Comparison of ENCODE assay signal across 29 cellular contexts in genomic region chr1:214393086-214393485, GRCh38.
"Had no signal": no experiment of that assay in that cellular context is flagged by ENCODE, and none has a peak within 500 bp of the region (broad histone marks: within the 10 kb centered on the region; RNA-seq: fewer than 3 reads in every experiment).

No MANE protein-coding gene starts in this region.

- H3K9me3 Mint-ChIP-seq: activated T-cell treated with anti-CD3 and anti-CD28 coated beads, Interleukin-2, amount 50 U/mL, for 4 hours had no signal

- H3K36me3 Mint-ChIP-seq: activated naive CD8-positive, alpha-beta T cell had no signal

- ATAC-seq: activated CD8-positive, alpha-beta T cell treated with anti-CD3 and anti-CD28 coated beads, Interleukin-2, amount 10 ng/mL, durations not matched to agents 7 days and 5 days; activated T-cell treated with anti-CD3 and anti-CD28 coated beads, Interleukin-2, amount 50 U/mL, for 4 hours had no signal

- H3K4me1 ChIP-seq: SJCRH30 had no signal

- H3K9me3 ChIP-seq: MG63, SJCRH30, SK-N-SH had no signal

- DNase-seq: activated CD4-positive, alpha-beta T cell treated with anti-CD3 and anti-CD28 coated beads for 48 hours; activated CD4-positive, alpha-beta T cell treated with anti-CD3 and anti-CD28 coated beads, Interleukin-2, amount 50 U/mL, for 4 hours; activated CD4-positive, CD25-positive, alpha-beta regulatory T cell treated with anti-CD3 and anti-CD28 coated beads, Interleukin-2, amount 50 U/mL, for 72 hours; activated CD8-positive, alpha-beta T cell treated with anti-CD3 and anti-CD28 coated beads, Interleukin-2, amount 10 ng/mL, durations not matched to agents 7 days and 5 days; activated effector memory CD4-positive, alpha-beta T cell treated with anti-CD3 and anti-CD28 coated beads, Interleukin-2, amount 50 U/mL, for 16 hours; activated naive CD4-positive, alpha-beta T cell treated with Interleukin-2 at 50 U/mL for 16 hours; activated T-cell treated with anti-CD3 and anti-CD28 coated beads, Interleukin-2, amount 50 U/mL, for 4 hours; brain microvascular endothelial cell; cerebellar nuclear complex; MG63; MV-4-11; NCI-H1092 treated with DMSO at 0.1 percent for 48 hours; NCI-H1436; NCI-H1694 treated with DMSO at 0.1 percent for 48 hours; NCI-H2029 treated with DMSO at 0.1 percent for 48 hours; NCI-H345; NCI-H510A; NCI-H526 treated with DMSO at 0.1 percent for 48 hours; NCI-H82; NK-92 treated with Interleukin-12 subunit alpha and Interleukin-12 subunit beta, amount 100 ng/mL, for 24 hours; OCI-M1; Right ventricle myocardium superior; RPMI8226; SJCRH30; SK-N-SH; SW 1271 had no signal

- H3K27ac ChIP-seq: KMS-11, SJCRH30 had no signal

- H3K27me3 ChIP-seq: brain microvascular endothelial cell, MG63, SJCRH30 had no signal

- H3K4me3 Mint-ChIP-seq: activated CD8-positive, alpha-beta T cell treated with anti-CD3 and anti-CD28 coated beads, Interleukin-2, amount 10 ng/mL, durations not matched to agents 7 days and 5 days; activated naive CD8-positive, alpha-beta T cell; activated T-cell treated with anti-CD3 and anti-CD28 coated beads, Interleukin-2, amount 50 U/mL, for 4 hours; T-helper 2 cell treated with Interferon-gamma antibody and Interleukin-4, amounts not matched to agents 5 μg/mL and 100 μg/mL, for 36 hours had no signal

- H3K27me3 Mint-ChIP-seq: activated naive CD8-positive, alpha-beta T cell had no signal

- H3K4me3 ChIP-seq: MG63, SJCRH30 had no signal

- H3K4me2 ChIP-seq: KMS-11, SK-N-SH had no signal

- H3K27ac Mint-ChIP-seq: activated CD8-positive, alpha-beta T cell treated with anti-CD3 and anti-CD28 coated beads, Interleukin-2, amount 10 ng/mL, durations not matched to agents 7 days and 5 days; activated naive CD8-positive, alpha-beta T cell; T-helper 2 cell treated with Interferon-gamma antibody and Interleukin-4, amounts not matched to agents 5 μg/mL and 100 μg/mL, for 36 hours had no signal

- H3K9ac ChIP-seq: KMS-11, SK-N-SH had no signal
